ENCODE assay signal across 27 cellular contexts in the genomic region with DNA sequence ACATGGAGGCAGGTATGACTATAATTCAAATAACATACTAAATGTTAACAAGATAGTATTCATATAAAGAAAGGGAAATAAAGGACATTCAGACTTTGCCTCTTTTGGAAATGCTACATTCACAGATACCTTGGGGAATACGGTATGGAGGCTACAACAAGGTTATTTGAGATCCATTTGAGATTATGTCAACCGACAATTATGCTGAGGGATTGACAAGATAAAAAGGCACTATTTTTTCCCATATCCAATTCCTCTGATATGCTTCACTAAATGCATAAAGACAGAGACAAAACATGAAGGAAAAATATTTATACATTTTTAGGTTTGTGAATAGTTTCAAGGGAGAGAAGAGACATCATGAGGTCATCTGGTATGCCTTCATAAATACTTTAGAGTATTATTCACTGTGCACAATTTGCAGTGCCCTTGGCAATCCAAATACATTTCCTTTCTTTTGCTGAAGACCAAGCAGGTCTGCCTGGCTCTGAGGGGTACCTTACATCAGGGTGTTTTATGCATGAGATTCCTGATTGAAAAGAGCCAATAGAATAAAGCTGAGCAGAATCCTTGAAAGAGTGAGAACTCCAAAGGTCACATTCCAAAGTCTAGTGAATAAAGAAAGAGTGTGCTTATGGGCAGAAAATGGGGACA.
"Had no signal": no experiment of that assay in that cellular context is flagged by ENCODE, and none has a peak within 500 bp of the region (broad histone marks: within the 10 kb centered on the region; RNA-seq: fewer than 3 reads in every experiment).

No MANE protein-coding gene starts in this region.

- H3K27me3 ChIP-seq: ascending aorta, cardiac muscle cell, ovary had no signal

- H3K9me3 ChIP-seq: ascending aorta, left ventricle myocardium inferior, ovary, psoas muscle had no signal

- H3K27me3 Mint-ChIP-seq: effector memory CD8-positive, alpha-beta T cell; naive B cell; stimulated activated naive CD8-positive, alpha-beta T cell treated with anti-CD3 and anti-CD28 coated beads, Interleukin-15, amount 100 ng/mL, for 72 hours had no signal

- H3K36me3 Mint-ChIP-seq: naive B cell had no signal

- H3K27ac ChIP-seq: ascending aorta, cardiac muscle cell, epithelial cell of prostate, left ventricle myocardium inferior, ovary, psoas muscle, skin epidermis, WERI-Rb-1 had no signal

- H3K4me3 Mint-ChIP-seq: effector memory CD8-positive, alpha-beta T cell; naive B cell; stimulated activated naive CD8-positive, alpha-beta T cell treated with anti-CD3 and anti-CD28 coated beads, Interleukin-15, amount 100 ng/mL, for 72 hours had no signal

- H3K4me3 ChIP-seq: ascending aorta, cardiac muscle cell, left ventricle myocardium inferior, mucosa of descending colon, ovary, psoas muscle, skin epidermis had no signal

- DNase-seq: activated CD4-positive, alpha-beta T cell treated with anti-CD3 and anti-CD28 coated beads for 1 hour; activated CD8-positive, alpha-beta memory T cell treated with anti-CD3 and anti-CD28 coated beads for 24 hours; activated CD8-positive, alpha-beta memory T cell treated with anti-CD3 and anti-CD28 coated beads, Interleukin-2, amount 50 U/mL, for 48 hours; activated effector memory CD4-positive, alpha-beta T cell treated with Interleukin-2 at 50 U/mL for 16 hours; activated naive CD4-positive, alpha-beta T cell treated with anti-CD3 and anti-CD28 coated beads, Interleukin-2, amount 50 U/mL, for 16 hours; activated T-cell treated with anti-CD3 and anti-CD28 coated beads, Interleukin-2, amount 50 U/mL, for 48 hours; effector memory CD8-positive, alpha-beta T cell; foreskin fibroblast; glutamatergic neuron; hippocampal formation; islet precursor cell; left ventricle myocardium inferior; mucosa of descending colon; naive B cell; ovary; psoas muscle; right cardiac atrium; stimulated activated CD4-positive, alpha-beta T cell treated with anti-CD3 and anti-CD28 coated beads, Interleukin-15, amount 100 ng/mL, for 24 hours; stimulated activated CD4-positive, alpha-beta T cell treated with anti-CD3 and anti-CD28 coated beads, Interleukin-4, amount 100 ng/mL, for 1 hour; stimulated activated naive CD8-positive, alpha-beta T cell treated with anti-CD3 and anti-CD28 coated beads, Interleukin-15, amount 100 ng/mL, for 72 hours; SW 1271; T-helper 2 cell; WERI-Rb-1 had no signal

- H3K36me3 ChIP-seq: ascending aorta, cardiac muscle cell, left ventricle myocardium inferior, ovary, WERI-Rb-1 had no signal

- H3K4me1 ChIP-seq: ascending aorta, left ventricle myocardium inferior, psoas muscle had no signal

- H3K4me1 Mint-ChIP-seq: naive B cell; stimulated activated naive CD8-positive, alpha-beta T cell treated with anti-CD3 and anti-CD28 coated beads, Interleukin-15, amount 100 ng/mL, for 72 hours had no signal

- H3K27ac Mint-ChIP-seq: effector memory CD8-positive, alpha-beta T cell; naive B cell; stimulated activated naive CD8-positive, alpha-beta T cell treated with anti-CD3 and anti-CD28 coated beads, Interleukin-15, amount 100 ng/mL, for 72 hours had no signal

- ATAC-seq: effector memory CD8-positive, alpha-beta T cell; mucosa of descending colon; psoas muscle; right cardiac atrium; stimulated activated naive CD8-positive, alpha-beta T cell treated with anti-CD3 and anti-CD28 coated beads, Interleukin-15, amount 100 ng/mL, for 72 hours had no signal
